8 cellular contexts compared by ENCODE assay signal in genomic region chr2:84971799-84972790, GRCh38. TPM values are rescaled to one million over a fixed set of nuclear protein-coding genes. Genes with fewer than 3 reads are reported as not detected.
DNase-seq lines count a peak whose midpoint lies in the region; ATAC-seq, FAIRE-seq and TF ChIP-seq lines count a peak whose summit lies in the region.

No MANE protein-coding gene starts in this region.

- no peak overlapping the region for H3K23ac ChIP-seq in H1 (ENCODE audit: insufficient read length)

- H2BK20ac ChIP-seq in H1 (ENCODE audit: low read length): no peak overlapping the region

- peaks cover 1 to 5% of the 10 kb centered on the region in 2 experiments; a peak in 2 of 3 replicates for H3K36me3 ChIP-seq in HEK293 (ENCODE audit: control insufficient read depth in 2 of 2, insufficient read depth in 1 of 2, low read length in 2 of 2)
- H3K36me3 ChIP-seq in H1 (ENCODE audit: control insufficient read depth in 2 of 4, insufficient read depth in 4 of 4, low read length in 3 of 4): peaks cover 0 to 3% (median under 1%) of the 10 kb centered on the region in 4 experiments; a peak in 2 of 8 replicates
- no peaks in the 10 kb centered on the region for H3K36me3 ChIP-seq in mucosa of descending colon (ENCODE audit: low read depth)

- TF ChIP-seq POLR2A in H1 (IDR thresholded peaks at IDR 0.05; ENCODE audit: control extremely low read depth in 1 of 2, low read depth in 2 of 2, low read length in 2 of 2): peak in 1 of 2 experiments; percentile 44; a peak in 2 of 3 replicates

- H3K23me2 ChIP-seq in H1 (ENCODE audit: low read depth, low read length): peaks cover 7% of the 10 kb centered on the region; the same call in 1 of the 2 replicates

- intact Hi-C loops in mucosa of descending colon (cut with DNase I, micrococcal nuclease): no loop called here

- H3K4me2 ChIP-seq in H1 (ENCODE audit: insufficient read depth in 1 of 2, low read depth in 2 of 2, low read length in 2 of 2): peak overlapping the region; percentile 56 to 75

- no peak for TF ChIP-seq RAD21 in H1 (IDR thresholded peaks at IDR 0.05 in 1 of 2, conservative IDR thresholded peaks at IDR 0.05 in 1 of 2; ENCODE audit: low read depth in 2 of 2, low read length in 2 of 2)

- CTCF ChIA-PET in HEK293 (lab: Yijun Ruan, JAX) (interaction anchor here (0.9 kb wide), 1 partner anchor 46 kb away, joined by 5 read pairs; no protein-coding TSS in a partner anchor), H1 (lab: Charles Lee; ENCODE audit: partially characterized antibody) (interaction anchor here (2.1 kb wide), 1 partner anchor 46 kb away, joined by 9 read pairs; no protein-coding TSS in a partner anchor)

- H3K79me1 ChIP-seq in H1 (ENCODE audit: low read depth, low read length): peaks cover 3% of the 10 kb centered on the region

- H3K56ac ChIP-seq in H1 (replicated peaks; ENCODE audit: insufficient read length, low read depth, low read length): peak overlapping the region; percentile 13

- H3K79me2 ChIP-seq in H1 (ENCODE audit: control insufficient read depth in 1 of 2, insufficient read depth in 2 of 2, low read length in 2 of 2): peaks cover 59 to 90% of the 10 kb centered on the region in 2 experiments

- no peaks in the 10 kb centered on the region for H3K9me3 ChIP-seq in HEK293 (ENCODE audit: control insufficient read depth, insufficient read depth, low read depth, low read length)
- H3K9me3 ChIP-seq in H1 (ENCODE audit: insufficient read depth in 2 of 2, low read depth in 1 of 2, low read length in 1 of 2): no peaks in the 10 kb centered on the region
- H3K9me3 ChIP-seq in mucosa of descending colon: no peaks in the 10 kb centered on the region

- H2BK15ac ChIP-seq in H1 (ENCODE audit: low read length): no peak overlapping the region

- TF ChIP-seq CTCF in GM12865 (IDR thresholded peaks at IDR 0.05; ENCODE audit: insufficient read depth, low read depth, low read length, missing control alignments) (no peak), HEK293 (tag by site-specific recombination; IDR thresholded peaks at IDR 0.05) (no peak), H1 (IDR thresholded peaks at IDR 0.05; ENCODE audit: control extremely low read depth in 1 of 3, insufficient read depth in 1 of 3, low read depth in 1 of 3, low read length in 3 of 3) (no peak), mucosa of descending colon (IDR thresholded peaks at IDR 0.05) (no peak)

- H3K4ac ChIP-seq in H1 (replicated peaks; ENCODE audit: insufficient read length, low read depth, low read length): no peak overlapping the region

- peak overlapping the region; percentile 33; the same call in 1 of the 2 replicates for H2BK12ac ChIP-seq in H1 (ENCODE audit: low read depth, low read length)

- 2% methylated on average over 50 of the region's 67 CpGs; no CpG with 5 or more reads in 1 of the 2 experiments for WGBS in H1 (ENCODE audit: extremely low coverage in 1 of 2, insufficient coverage in 1 of 2, insufficient read length in 1 of 2, insufficient replicate concordance in 2 of 2, low coverage in 1 of 2, low lambda C conversion rate in 2 of 2, missing lambda C conversion rate in 1 of 2), 2 experiments

- no peaks in the 10 kb centered on the region for H3K27me3 ChIP-seq in H1 (replicated peaks in 1 of 4; ENCODE audit: control insufficient read depth in 3 of 4, extremely low read depth in 1 of 4, insufficient read depth in 3 of 4, low read length in 3 of 4)

- H3K4me3 ChIP-seq in GM12865 (ENCODE audit: low read depth, low read length) (peak overlapping the region; percentile 98), HEK293 (ENCODE audit: low read depth, low read length) (peak overlapping the region; percentile 86), H1 (ENCODE audit: extremely low read depth in 1 of 4, insufficient read depth in 2 of 4, low read depth in 3 of 4, low read length in 4 of 4) (peak overlapping the region; percentile 68 to 99 (median 84)), mucosa of descending colon (peak overlapping the region; percentile 75)

- H3K4me1 ChIP-seq in HEK293 (ENCODE audit: control insufficient read depth, insufficient read depth, low read length): peaks cover 10% of the 10 kb centered on the region
- H3K4me1 ChIP-seq in H1 (replicated peaks in 1 of 4; ENCODE audit: control insufficient read depth in 3 of 4, insufficient read depth in 4 of 4, low read length in 3 of 4): peaks cover 0 to 10% (median 10%) of the 10 kb centered on the region in 4 experiments; a peak in 6 of 7 replicates
- peaks cover 40% of the 10 kb centered on the region for H3K4me1 ChIP-seq in mucosa of descending colon (ENCODE audit: low read depth)

- peak overlapping the region; percentile 92; the same call in 1 of the 2 replicates for H4K8ac ChIP-seq in H1 (ENCODE audit: extremely low read depth, insufficient read depth, low read length)

- H4K5ac ChIP-seq in H1 (ENCODE audit: insufficient read length, low read depth, low read length): peak overlapping the region; percentile 91

- peaks cover 7 to 16% of the 10 kb centered on the region in 2 experiments for H4K20me1 ChIP-seq in H1 (replicated peaks in 1 of 2; ENCODE audit: control insufficient read depth in 1 of 2, insufficient read depth in 2 of 2, low read length in 2 of 2)

- H3K9ac ChIP-seq in H1 (replicated peaks in 1 of 4; ENCODE audit: extremely low read depth in 1 of 4, low read depth in 3 of 4, low read length in 3 of 4): peak overlapping the region; percentile 89 to 98 (median 94)

- H3K27ac ChIP-seq in HEK293 (ENCODE audit: extremely low read depth, low read depth, low read length): peak overlapping the region; percentile 98
- peak overlapping the region; percentile 72 for H3K27ac ChIP-seq in H1 (ENCODE audit: low read depth, low read length)

- H2AK5ac ChIP-seq in H1 (ENCODE audit: low read depth, low read length): no peak overlapping the region

- no peak overlapping the region for H4K91ac ChIP-seq in H1 (replicated peaks; ENCODE audit: insufficient read length, low read length)

- no peak overlapping the region for H2AFZ ChIP-seq in H1 (ENCODE audit: low read length)

- peak overlapping the region; percentile 89 for H3K18ac ChIP-seq in H1 (ENCODE audit: extremely low read depth, low read length)

- ATAC-seq in mucosa of descending colon: peak; percentile 52

- TF ChIP-seq EP300 in H1 (IDR thresholded peaks at IDR 0.05; ENCODE audit: borderline replicate concordance in 1 of 2, low read depth in 2 of 2, low read length in 2 of 2): no peak

- peak; percentile 75 for DNase-seq in GM12865 (ENCODE audit: low read depth)
- DNase-seq in NAMALWA (ENCODE audit: low spot score): peak; percentile 71
- peak; percentile 37 to 53 for DNase-seq in activated CD8-positive, alpha-beta memory T cell treated with anti-CD3 and anti-CD28 coated beads for 1 hour (ENCODE audit: extremely low read depth in 1 of 2, low read depth in 1 of 2)
- peak in 1 of 2 experiments; percentile 69 for DNase-seq in H1 (ENCODE audit: low read depth in 1 of 2, low spot score in 2 of 2)
- DNase-seq in mucosa of descending colon: peak; percentile 58 to 76 (median 75)
- DNase-seq in stimulated activated CD8-positive, alpha-beta memory T cell treated with anti-CD3 and anti-CD28 coated beads, Interleukin-4, amount 100 ng/mL, for 1 hour (ENCODE audit: low read depth in 2 of 2, low spot score in 1 of 2): peak; percentile 32 to 46
- no peak for DNase-seq in foreskin melanocyte

- H3K14ac ChIP-seq in H1 (ENCODE audit: insufficient read length): no peak overlapping the region

- POLR2A ChIA-PET in HEK293 (lab: Yijun Ruan, JAX): interaction anchor here (0.5 to 6.6 kb wide), 6 partner anchors 10 to 52 kb away, joined by 3 to 59 read pairs (median 3); no protein-coding TSS in a partner anchor
- POLR2A ChIA-PET in H1 (lab: Charles Lee; ENCODE audit: partially characterized antibody): interaction anchor here (0.5 to 12.0 kb wide), 12 partner anchors 10 to 227 kb away, joined by 3 to 288 read pairs (median 4); no protein-coding TSS in a partner anchor

- no peak for FAIRE-seq in H1 (lab: Jason Lieb, UNC)

- peak overlapping the region; percentile 85 for H2BK5ac ChIP-seq in H1 (ENCODE audit: low read depth, low read length)

- no peak overlapping the region for H2BK120ac ChIP-seq in H1 (replicated peaks; ENCODE audit: low read depth, low read length)

TF ChIP-seq in H1, 55 proteins besides CTCF, POLR2A, EP300 and RAD21 (continues in another document):
- TF ChIP-seq EGR1 (IDR thresholded peaks at IDR 0.05; ENCODE audit: borderline replicate concordance, low read depth, low read length) (no peak), MAFK (IDR thresholded peaks at IDR 0.05; ENCODE audit: low read depth, low read length) (no peak), RNF2 (IDR thresholded peaks at IDR 0.05; ENCODE audit: borderline replicate concordance, low read depth, low read length, missing control alignments, poor library complexity, severe bottlenecking) (no peak), ASH2L (IDR thresholded peaks at IDR 0.05; ENCODE audit: low read length) (peak; percentile 56), YY1 (IDR thresholded peaks at IDR 0.05; ENCODE audit: low read depth, low read length) (no peak), GABPA (IDR thresholded peaks at IDR 0.05; ENCODE audit: borderline replicate concordance, insufficient read depth, low read length) (no peak), RBBP5 (IDR thresholded peaks at IDR 0.05; ENCODE audit: borderline replicate concordance, low read depth, low read length) (no peak), CREB1 (IDR thresholded peaks at IDR 0.05) (no peak), TAF1 (IDR thresholded peaks at IDR 0.05; ENCODE audit: low read depth, low read length) (peak; percentile 52; the same call in 1 of the 2 replicates), ZNF274 (IDR thresholded peaks at IDR 0.05; ENCODE audit: borderline replicate concordance, extremely low read depth, low read length) (no peak), TEAD4 (IDR thresholded peaks at IDR 0.05; ENCODE audit: low read depth, low read length) (no peak), GTF2F1 (IDR thresholded peaks at IDR 0.05; ENCODE audit: borderline replicate concordance, low read depth, low read length) (no peak)

RNA-seq across cellular contexts. Expression of gene KCMF1, which starts 1.1 kb away (rescaled TPM):
- 149 and 152 TPM in 2 replicates for total RNA-seq in H1 (2021; fragmentation: NEBNext Ultra II Directional; extraction: Animal tissue kit (Norgen Biotek cat#: 25700))
- polyA plus RNA-seq in H1 (2011; rRNA removed): 55.8 and 86.9 TPM in 2 replicates
- polyA plus RNA-seq in H1 (2011; cell fraction: cytosol; rRNA removed): 97.8 TPM
- polyA plus RNA-seq in H1 (2011; cell fraction: nucleus; rRNA removed): 33.5 TPM
- 81.0 to 111 TPM (median 94.5 TPM) in 4 replicates for polyA plus RNA-seq in H1 (2012, experiment 1 of 2)
- 41.2 TPM for polyA plus RNA-seq in H1 (2012, experiment 2 of 2)
- 43.4 TPM for polyA plus RNA-seq in H1 (2013, experiment 1 of 2)
- polyA plus RNA-seq in H1 (2013, experiment 2 of 2): 45.1 TPM
- polyA minus RNA-seq in H1 (2011; rRNA and poly(A)+ RNA removed): 140 and 147 TPM in 2 replicates
- 58.9 TPM for polyA minus RNA-seq in H1 (2011; cell fraction: cytosol; rRNA and poly(A)+ RNA removed)
- 50.0 TPM for polyA minus RNA-seq in H1 (2011; cell fraction: nucleus; rRNA and poly(A)+ RNA removed)
- total RNA-seq in mucosa of descending colon: 10 to 100 TPM; 73.0 to 95.2 (median 85.0) TPM
